In the genomic region with DNA sequence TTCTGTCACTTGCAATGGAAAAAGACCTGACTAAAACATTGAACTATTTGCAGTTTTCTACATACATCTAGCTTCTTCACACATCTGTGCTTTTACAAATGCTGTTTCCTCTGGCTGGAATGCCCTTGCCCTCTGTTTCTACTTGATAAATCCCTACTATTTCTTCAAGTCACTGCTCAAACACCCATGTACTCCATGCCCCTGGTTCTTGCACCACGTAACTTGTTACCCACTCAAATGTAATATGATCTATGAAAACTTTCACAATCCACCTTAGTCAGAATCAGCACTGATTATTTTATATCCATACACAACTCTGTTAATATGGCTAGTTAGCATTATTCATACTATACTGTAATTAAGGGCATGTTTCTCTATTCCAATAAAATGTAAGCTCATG, we compare ENCODE assay signal across 16 cellular contexts.
"Had no signal": no experiment of that assay in that cellular context is flagged by ENCODE, and none has a peak within 500 bp of the region (broad histone marks: within the 10 kb centered on the region; RNA-seq: fewer than 3 reads in every experiment).

No MANE protein-coding gene starts in this region.

- H3K27ac ChIP-seq: epithelial cell of prostate, esophagus muscularis mucosa, hepatocyte, ovary, right atrium auricular region, sigmoid colon had no signal

- H2AFZ ChIP-seq: hepatocyte had no signal

- H3K36me3 ChIP-seq: esophagus muscularis mucosa, ovary, right atrium auricular region, sigmoid colon had no signal

- H3K4me1 ChIP-seq: right atrium auricular region had no signal

- H3K9me3 ChIP-seq: esophagus muscularis mucosa, ovary, right atrium auricular region, sigmoid colon had no signal

- H3K4me2 ChIP-seq: hepatocyte, smooth muscle cell had no signal

- H3K79me2 ChIP-seq: hepatocyte had no signal

- ATAC-seq: effector memory CD8-positive, alpha-beta T cell had no signal

- H3K4me3 ChIP-seq: esophagus muscularis mucosa, hepatocyte, ovary, right atrium auricular region, sigmoid colon, smooth muscle cell had no signal

- H3K27me3 ChIP-seq: esophagus muscularis mucosa, hepatocyte, ovary, right atrium auricular region, sigmoid colon had no signal

- DNase-seq: cortex of kidney; effector memory CD8-positive, alpha-beta T cell; foreskin melanocyte; head of caudate nucleus; mesendoderm; naive B cell; ovary; sigmoid colon; stimulated activated CD4-positive, alpha-beta T cell treated with anti-CD3 and anti-CD28 coated beads, Interleukin-2, amount 100 ng/mL, for 48 hours; stimulated activated naive CD4-positive, alpha-beta T cell treated with Interleukin-2 at 50 U/mL for 16 hours; trophoblast cell had no signal
